ENCODE assay signal across 1 cellular context in the genomic region with DNA sequence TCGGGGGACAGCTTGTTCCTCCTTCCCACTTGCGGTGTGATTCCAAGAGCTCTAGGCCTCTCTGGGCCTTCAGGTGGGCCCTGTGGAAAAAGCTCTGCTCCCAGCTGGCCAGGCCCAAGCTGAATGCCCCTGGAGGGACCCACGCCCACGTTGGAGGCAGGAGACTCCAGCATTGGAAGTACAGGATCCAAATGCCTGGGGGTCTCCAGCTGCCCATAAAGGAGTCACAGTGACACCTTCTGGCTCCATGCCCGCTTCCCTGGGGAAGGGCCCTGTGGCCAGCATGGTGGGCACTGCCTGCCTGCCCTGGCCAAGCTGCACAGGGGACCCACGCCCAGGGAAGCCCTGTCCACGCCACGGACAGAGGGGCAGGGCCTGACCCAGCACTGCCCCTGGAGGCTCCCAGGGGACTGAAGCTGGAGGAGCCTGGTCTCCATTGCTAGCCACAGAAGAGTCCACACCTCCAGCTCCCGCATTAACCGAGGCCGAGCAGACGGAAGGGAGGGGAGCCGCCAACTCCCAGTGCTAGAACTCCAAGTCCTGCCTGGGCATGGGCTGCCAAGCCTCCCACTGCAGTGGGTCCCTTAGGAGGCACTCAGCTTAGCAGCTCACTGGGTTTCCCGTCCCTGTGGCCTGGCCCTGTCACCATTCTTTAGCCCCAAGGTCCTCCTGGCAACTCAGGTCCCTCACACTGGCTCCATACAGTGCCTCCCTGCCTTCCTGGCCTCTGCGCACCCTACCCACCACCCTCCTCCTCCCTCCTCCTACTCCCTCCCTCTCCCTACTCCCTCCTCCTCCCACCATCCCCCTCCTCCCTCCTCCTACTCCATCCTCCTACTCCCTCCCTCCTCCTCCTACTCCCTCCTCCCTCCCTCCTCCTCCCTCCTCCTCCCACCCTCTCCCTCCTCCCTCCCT.
TF ChIP-seq lines count a peak whose summit lies in the region.

No MANE protein-coding gene starts in this region.

TF ChIP-seq in H1, 55 proteins besides CTCF, POLR2A, EP300 and RAD21 (continued from another document):
- TF ChIP-seq, protein P1, sequence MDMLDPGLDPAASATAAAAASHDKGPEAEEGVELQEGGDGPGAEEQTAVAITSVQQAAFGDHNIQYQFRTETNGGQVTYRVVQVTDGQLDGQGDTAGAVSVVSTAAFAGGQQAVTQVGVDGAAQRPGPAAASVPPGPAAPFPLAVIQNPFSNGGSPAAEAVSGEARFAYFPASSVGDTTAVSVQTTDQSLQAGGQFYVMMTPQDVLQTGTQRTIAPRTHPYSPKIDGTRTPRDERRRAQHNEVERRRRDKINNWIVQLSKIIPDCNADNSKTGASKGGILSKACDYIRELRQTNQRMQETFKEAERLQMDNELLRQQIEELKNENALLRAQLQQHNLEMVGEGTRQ (IDR thresholded peaks at IDR 0.05; ENCODE audit: low read length), result no peak
- TF ChIP-seq TBP (IDR thresholded peaks at IDR 0.05; ENCODE audit: low read depth, low read length) (no peak), CBX5 (IDR thresholded peaks at IDR 0.05; ENCODE audit: low read depth, low read length) (no peak), SIRT6 (IDR thresholded peaks at IDR 0.05; ENCODE audit: low read length) (no peak), RBBP5 (IDR thresholded peaks at IDR 0.05; ENCODE audit: borderline replicate concordance, low read depth, low read length) (no peak), SIX5 (IDR thresholded peaks at IDR 0.05; ENCODE audit: low read depth, low read length) (no peak), CHD2 (IDR thresholded peaks at IDR 0.05; ENCODE audit: low read length) (no peak), CBX8 (IDR thresholded peaks at IDR 0.05; ENCODE audit: borderline replicate concordance, low read depth, low read length) (no peak), SP4 (IDR thresholded peaks at IDR 0.05; ENCODE audit: low read length) (no peak), ATF3 (IDR thresholded peaks at IDR 0.05; ENCODE audit: insufficient read depth, low read depth, low read length) (no peak), TAF7 (optimal IDR thresholded peaks at IDR 0.05; ENCODE audit: borderline replicate concordance, low read depth, low read length) (no peak), KDM4A (IDR thresholded peaks at IDR 0.05; ENCODE audit: low read depth, low read length, severe bottlenecking) (no peak), SP1 (IDR thresholded peaks at IDR 0.05; ENCODE audit: low read depth, low read length) (no peak), NANOG (IDR thresholded peaks at IDR 0.05; ENCODE audit: insufficient read depth, low read depth, low read length, poor library complexity, severe bottlenecking) (no peak), BRCA1 (IDR thresholded peaks at IDR 0.05; ENCODE audit: low read depth, low read length) (no peak), CREB1 (IDR thresholded peaks at IDR 0.05) (no peak)
- TF ChIP-seq, protein P2, sequence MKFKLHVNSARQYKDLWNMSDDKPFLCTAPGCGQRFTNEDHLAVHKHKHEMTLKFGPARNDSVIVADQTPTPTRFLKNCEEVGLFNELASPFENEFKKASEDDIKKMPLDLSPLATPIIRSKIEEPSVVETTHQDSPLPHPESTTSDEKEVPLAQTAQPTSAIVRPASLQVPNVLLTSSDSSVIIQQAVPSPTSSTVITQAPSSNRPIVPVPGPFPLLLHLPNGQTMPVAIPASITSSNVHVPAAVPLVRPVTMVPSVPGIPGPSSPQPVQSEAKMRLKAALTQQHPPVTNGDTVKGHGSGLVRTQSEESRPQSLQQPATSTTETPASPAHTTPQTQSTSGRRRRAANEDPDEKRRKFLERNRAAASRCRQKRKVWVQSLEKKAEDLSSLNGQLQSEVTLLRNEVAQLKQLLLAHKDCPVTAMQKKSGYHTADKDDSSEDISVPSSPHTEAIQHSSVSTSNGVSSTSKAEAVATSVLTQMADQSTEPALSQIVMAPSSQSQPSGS (IDR thresholded peaks at IDR 0.05; ENCODE audit: low read length), result no peak
